Comparison of ENCODE assay signal across 32 cellular contexts in the genomic region with DNA sequence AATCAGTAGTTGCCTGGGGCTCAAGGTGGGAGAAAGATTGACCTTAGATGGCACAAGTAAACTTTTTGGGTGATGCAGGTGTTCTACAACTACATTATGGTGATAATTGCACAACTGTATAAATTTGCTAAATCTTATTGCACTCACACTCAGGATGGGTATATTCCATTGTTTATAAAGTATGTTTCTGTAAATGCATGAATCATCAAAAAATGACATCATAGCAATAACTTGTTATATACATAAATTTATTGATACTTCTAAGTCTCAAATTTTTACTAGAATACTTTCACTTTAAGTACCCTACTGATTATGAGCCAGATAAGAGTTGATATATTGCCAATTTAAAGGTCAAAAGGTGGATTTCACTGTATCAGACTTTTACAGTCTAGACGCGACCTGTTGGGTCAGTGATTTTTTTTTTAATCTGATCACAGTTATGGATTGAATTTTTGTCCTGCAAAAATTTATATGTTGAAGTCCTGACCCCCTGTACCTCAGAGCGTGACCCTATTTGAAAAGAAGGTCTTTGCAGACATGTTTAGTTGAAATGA.
"Had no signal": no experiment of that assay in that cellular context is flagged by ENCODE, and none has a peak within 500 bp of the region (broad histone marks: within the 10 kb centered on the region; RNA-seq: fewer than 3 reads in every experiment).

No MANE protein-coding gene starts in this region.

- DNase-seq: dorsolateral prefrontal cortex; effector CD8-positive, alpha-beta T cell; endodermal cell; foreskin keratinocyte; glutamatergic neuron; heart right ventricle; hippocampal formation; immature natural killer cell; islet precursor cell; kidney glomerular epithelial cell; left colon; left ventricle myocardium superior; naive B cell; stimulated activated CD4-positive, alpha-beta T cell treated with anti-CD3 and anti-CD28 coated beads, Interleukin-12 subunit alpha, Interleukin-12 subunit beta, amount 100 ng/mL, for 4 hours; stimulated activated CD4-positive, alpha-beta T cell treated with anti-CD3 and anti-CD28 coated beads, Interleukin-1b, Interleukin-23, amount 100 ng/mL, for 48 hours; stimulated activated CD4-positive, alpha-beta T cell treated with anti-CD3 and anti-CD28 coated beads, Interleukin-4, amount 100 ng/mL, for 1 hour; stimulated activated CD8-positive, alpha-beta memory T cell treated with anti-CD3 and anti-CD28 coated beads, Interleukin-4, amount 100 ng/mL, for 48 hours; stimulated activated naive CD4-positive, alpha-beta T cell; stimulated activated naive CD8-positive, alpha-beta T cell treated with anti-CD3 and anti-CD28 coated beads, Interleukin-15, amount 100 ng/mL, for 72 hours; transverse colon; upper lobe of right lung; uterus had no signal

- H3K36me3 ChIP-seq: transverse colon, uterus had no signal

- H3K4me2 ChIP-seq: smooth muscle cell had no signal

- ATAC-seq: esophagus mucosa; foreskin keratinocyte; gastroesophageal sphincter; heart right ventricle; left colon; left ventricle myocardium superior; natural killer cell treated with Interleukin-12 subunit alpha and Interleukin-12 subunit beta and Interleukin-15 and Interleukin-18, amount 100 ng/mL, for 72 hours; sciatic nerve; stimulated activated naive CD8-positive, alpha-beta T cell treated with anti-CD3 and anti-CD28 coated beads, Interleukin-15, amount 100 ng/mL, for 72 hours; upper lobe of right lung had no signal

- H2AFZ ChIP-seq: parathyroid adenoma had no signal

- H3K27ac ChIP-seq: dorsolateral prefrontal cortex, epithelial cell of prostate, foreskin keratinocyte, gastroesophageal sphincter, heart right ventricle, neutrophil, parathyroid adenoma, suprapubic skin, transverse colon, upper lobe of right lung, uterus had no signal

- H3K4me1 ChIP-seq: foreskin keratinocyte, gastroesophageal sphincter, heart right ventricle, parathyroid adenoma, suprapubic skin, transverse colon, upper lobe of right lung, uterus had no signal

- H3K4me3 ChIP-seq: dorsolateral prefrontal cortex, gastroesophageal sphincter, heart right ventricle, lung, smooth muscle cell, suprapubic skin, transverse colon, upper lobe of right lung, uterus had no signal

- H3K9ac ChIP-seq: parathyroid adenoma had no signal

- H3K27me3 ChIP-seq: foreskin keratinocyte, gastroesophageal sphincter, heart right ventricle, neutrophil, suprapubic skin, transverse colon, upper lobe of right lung, uterus had no signal

- H3K9me3 ChIP-seq: gastroesophageal sphincter, heart right ventricle, neutrophil, suprapubic skin, transverse colon, upper lobe of right lung, uterus had no signal
